Comparison of ENCODE assay signal across 15 cellular contexts in genomic region chr4:17619416-17620105, GRCh38. TPM values are rescaled to one million over a fixed set of nuclear protein-coding genes. Genes with fewer than 3 reads are reported as not detected.
DNase-seq lines count a peak whose midpoint lies in the region; ATAC-seq and TF ChIP-seq lines count a peak whose summit lies in the region.
"Had no signal": no experiment of that assay in that cellular context is flagged by ENCODE, and none has a peak within 500 bp of the region (broad histone marks: within the 10 kb centered on the region; RNA-seq: fewer than 3 reads in every experiment).

No MANE protein-coding gene starts in this region.

- peaks cover 45% of the 10 kb centered on the region for H3K4me1 Mint-ChIP-seq in activated CD8-positive, alpha-beta memory T cell treated with anti-CD3 and anti-CD28 coated beads, Interleukin-2, amount 10 ng/mL, durations not matched to agents 7 days and 5 days
- H3K4me1 Mint-ChIP-seq in dendritic cell treated with granulocyte-macrophage colony-stimulating factor and Interleukin-4, amounts not matched to agents 40 ng/mL and 50 ng/mL, for 4 days (ENCODE audit: low read depth), result peaks cover 27% of the 10 kb centered on the region

- POLR2A ChIA-PET in PC-3 (lab: Charles Lee; ENCODE audit: unreplicated experiment), result no interaction called here

- peak overlapping the region; percentile 75 for H3K27ac Mint-ChIP-seq in activated CD8-positive, alpha-beta memory T cell treated with anti-CD3 and anti-CD28 coated beads, Interleukin-2, amount 10 ng/mL, durations not matched to agents 7 days and 5 days
- peak overlapping the region; percentile 25 for H3K27ac Mint-ChIP-seq in dendritic cell treated with granulocyte-macrophage colony-stimulating factor and Interleukin-4, amounts not matched to agents 40 ng/mL and 50 ng/mL, for 4 days

- H3K9me3 Mint-ChIP-seq in activated CD8-positive, alpha-beta memory T cell treated with anti-CD3 and anti-CD28 coated beads, Interleukin-2, amount 10 ng/mL, durations not matched to agents 7 days and 5 days (ENCODE audit: low read depth), result no peaks in the 10 kb centered on the region
- H3K9me3 Mint-ChIP-seq in dendritic cell treated with granulocyte-macrophage colony-stimulating factor and Interleukin-4, amounts not matched to agents 40 ng/mL and 50 ng/mL, for 4 days, result no peaks in the 10 kb centered on the region

- H3K9ac ChIP-seq in PC-3 (ENCODE audit: low read length), result no peak overlapping the region

- 0 out of 2 replicates have a peak overlapping the region, but pooled peaks have one; percentile 22 for H3K4me2 ChIP-seq in PC-3 (ENCODE audit: low read length)

- no TSS peak for BruUV-seq in PC-3 (replicated peaks; lab: Mats Ljungman, UMichigan)

- H3K27ac ChIP-seq in PC-3 (ENCODE audit: low read length) (no peak overlapping the region), psoas muscle (peak overlapping the region; percentile 83)
- H3K27ac ChIP-seq: coronary artery, lower lobe of right lung, uterus had no signal

- no peak for DNase-seq in activated CD8-positive, alpha-beta memory T cell treated with anti-CD3 and anti-CD28 coated beads, Interleukin-2, amount 10 ng/mL, durations not matched to agents 7 days and 5 days
- DNase-seq in activated CD8-positive, alpha-beta memory T cell treated with anti-CD3 and anti-CD28 coated beads, Interleukin-2, amount 50 U/mL, for 48 hours, result no peak
- DNase-seq in PC-3 (peak; percentile 34), psoas muscle (peak; percentile 44 to 69), glomerular visceral epithelial cell (ENCODE audit: extremely low spot score) (no peak), occipital lobe (lab: John Stamatoyannopoulos, UW) (no peak)
- DNase-seq: activated effector memory CD4-positive, alpha-beta T cell treated with anti-CD3 and anti-CD28 coated beads, Interleukin-2, amount 50 U/mL, for 16 hours; H7; lower lobe of right lung; NCI-H187; uterus had no signal

- peaks cover 21% of the 10 kb centered on the region for H4K20me1 ChIP-seq in PC-3 (ENCODE audit: low read length)

- H3K36me3 ChIP-seq in PC-3 (ENCODE audit: low read depth, low read length) (peaks cover 30% of the 10 kb centered on the region), psoas muscle (ENCODE audit: insufficient read depth in 1 of 2, low read depth in 1 of 2) (peaks cover 11 to 56% of the 10 kb centered on the region in 2 donors)
- H3K36me3 ChIP-seq: uterus had no signal

- peaks cover 46% of the 10 kb centered on the region for H3K36me3 Mint-ChIP-seq in activated CD8-positive, alpha-beta memory T cell treated with anti-CD3 and anti-CD28 coated beads, Interleukin-2, amount 10 ng/mL, durations not matched to agents 7 days and 5 days
- H3K36me3 Mint-ChIP-seq in dendritic cell treated with granulocyte-macrophage colony-stimulating factor and Interleukin-4, amounts not matched to agents 40 ng/mL and 50 ng/mL, for 4 days (ENCODE audit: low read depth), result peaks cover 93% of the 10 kb centered on the region

- H3K9me3 ChIP-seq in PC-3 (ENCODE audit: low read length) (no peaks in the 10 kb centered on the region), psoas muscle (no peaks in the 10 kb centered on the region)
- H3K9me3 ChIP-seq: lower lobe of right lung, uterus had no signal

- intact Hi-C loops in PC-3 (cut with micrococcal nuclease), result no loop called here
- intact Hi-C loops in dendritic cell treated with granulocyte-macrophage colony-stimulating factor and Interleukin-4, amounts not matched to agents 40 ng/mL and 50 ng/mL, for 4 days (cut with micrococcal nuclease), result loop anchor here (10.0 kb wide), 1 partner anchor 185 kb away; no protein-coding TSS in a partner anchor
- intact Hi-C loops in psoas muscle (cut with DNase I), result no loop called here

- no peaks in the 10 kb centered on the region for H3K27me3 Mint-ChIP-seq in activated CD8-positive, alpha-beta memory T cell treated with anti-CD3 and anti-CD28 coated beads, Interleukin-2, amount 10 ng/mL, durations not matched to agents 7 days and 5 days
- no peaks in the 10 kb centered on the region for H3K27me3 Mint-ChIP-seq in dendritic cell treated with granulocyte-macrophage colony-stimulating factor and Interleukin-4, amounts not matched to agents 40 ng/mL and 50 ng/mL, for 4 days

- H3K4me3 ChIP-seq in PC-3 (ENCODE audit: low read length) (no peak overlapping the region), psoas muscle (peak overlapping the region; percentile 48)
- H3K4me3 ChIP-seq: coronary artery, lower lobe of right lung, uterus had no signal

- no peaks in the 10 kb centered on the region for H3K27me3 ChIP-seq in PC-3 (ENCODE audit: low read length)
- H3K27me3 ChIP-seq in psoas muscle (ENCODE audit: insufficient read depth in 3 of 3, low read length in 2 of 3), result no peaks in the 10 kb centered on the region
- H3K27me3 ChIP-seq: uterus had no signal

- H3K9me2 ChIP-seq in PC-3 (replicated peaks; ENCODE audit: low read length), result no peaks in the 10 kb centered on the region

- CTCF ChIA-PET in activated CD8-positive, alpha-beta memory T cell treated with anti-CD3 and anti-CD28 coated beads, Interleukin-2, amount 10 ng/mL, durations not matched to agents 7 days and 5 days (lab: Charles Lee), result interaction anchor here (1.0 to 1.8 kb wide), 2 partner anchors 17 kb away, joined by 3 to 5 read pairs; no protein-coding TSS in a partner anchor
- CTCF ChIA-PET in PC-3 (lab: Charles Lee), result no interaction called here

- H3K79me2 ChIP-seq in PC-3 (ENCODE audit: low read length), result peaks cover 57% of the 10 kb centered on the region

- no peak overlapping the region for H3K4me3 Mint-ChIP-seq in activated CD8-positive, alpha-beta memory T cell treated with anti-CD3 and anti-CD28 coated beads, Interleukin-2, amount 10 ng/mL, durations not matched to agents 7 days and 5 days
- H3K4me3 Mint-ChIP-seq in dendritic cell treated with granulocyte-macrophage colony-stimulating factor and Interleukin-4, amounts not matched to agents 40 ng/mL and 50 ng/mL, for 4 days, result no peak overlapping the region

- TF ChIP-seq CTCF in PC-3 (conservative IDR thresholded peaks at IDR 0.05; ENCODE audit: low read depth, low read length), result no peak
- no peak for TF ChIP-seq CTCF in psoas muscle (IDR thresholded peaks at IDR 0.05)

- WGBS in psoas muscle, 3 donors, result 24 to 53% (median 29%) methylated on average over 7 of the region's 7 CpGs

- H2AFZ ChIP-seq in PC-3 (ENCODE audit: low read length), result no peak overlapping the region

- no peak for ATAC-seq in activated CD8-positive, alpha-beta memory T cell treated with anti-CD3 and anti-CD28 coated beads, Interleukin-2, amount 10 ng/mL, durations not matched to agents 7 days and 5 days
- ATAC-seq in PC-3, result peak; percentile 81
- peak; percentile 84 to 90 (median 89) for ATAC-seq in psoas muscle
- no peak for ATAC-seq in HG03457 (IDR thresholded peaks at IDR 0.05; ENCODE audit: unreplicated experiment)
- ATAC-seq: activated CD4-positive, CD25-positive, alpha-beta regulatory T cell treated with anti-CD3 and anti-CD28 coated beads, Interleukin-2, amount 50 U/mL, for 24 hours; lower lobe of right lung had no signal

- H3K4me1 ChIP-seq in PC-3 (ENCODE audit: insufficient read depth, low read length) (peaks cover 12% of the 10 kb centered on the region), psoas muscle (peaks cover 78% of the 10 kb centered on the region)

- H3F3A ChIP-seq in PC-3 (ENCODE audit: low read length, unreplicated experiment), result no peaks in the 10 kb centered on the region

RNA-seq across cellular contexts. Expression of gene MED28, which starts 5.1 kb away (rescaled TPM):
- 10 to 100 TPM; 53.4 to 56.3 TPM for total RNA-seq in activated CD8-positive, alpha-beta memory T cell treated with anti-CD3 and anti-CD28 coated beads, Interleukin-2, amount 10 ng/mL, durations not matched to agents 7 days and 5 days
- total RNA-seq in PC-3 (2014; rRNA removed) (4.4 and 11.6 TPM in 2 replicates), psoas muscle (10 to 100 TPM; 27.2 to 58.3 (median 44.0) TPM), occipital lobe (33.5 TPM)
- polyA plus RNA-seq in psoas muscle, result 10 to 100 TPM; 30.7 to 51.5 (median 33.0) TPM

RNA-seq across cellular contexts. Expression of gene LAP3, which starts 42.6 kb away (rescaled TPM):
- total RNA-seq in activated CD8-positive, alpha-beta memory T cell treated with anti-CD3 and anti-CD28 coated beads, Interleukin-2, amount 10 ng/mL, durations not matched to agents 7 days and 5 days, result 100 to 1,000 TPM; 198 to 249 TPM
- total RNA-seq in PC-3 (2014; rRNA removed), result 63.8 and 65.1 TPM in 2 replicates
- 10 to 100 TPM; 52.0 to 81.3 (median 66.2) TPM for total RNA-seq in psoas muscle
- polyA plus RNA-seq in psoas muscle, result 10 to 100 TPM; 44.6 to 82.4 (median 53.2) TPM
- total RNA-seq in occipital lobe, result 45.2 TPM

Comparison
In these comparisons a context has a peak if more than half of its experiments do, and no peak if none do; other contexts are left out.
1. ATAC-seq: peak in PC-3 (single experiment) and psoas muscle (4 of 4); none in activated CD8-positive, alpha-beta memory T cell treated with anti-CD3 and anti-CD28 coated beads, Interleukin-2, amount 10 ng/mL, durations not matched to agents 7 days and 5 days (single experiment) and HG03457 (single experiment).
2. DNase-seq: peak in PC-3 (single experiment) and psoas muscle (2 of 2); none in activated CD8-positive, alpha-beta memory T cell treated with anti-CD3 and anti-CD28 coated beads, Interleukin-2, amount 10 ng/mL, durations not matched to agents 7 days and 5 days (single experiment), activated CD8-positive, alpha-beta memory T cell treated with anti-CD3 and anti-CD28 coated beads, Interleukin-2, amount 50 U/mL, for 48 hours (single experiment), glomerular visceral epithelial cell (single experiment) and occipital lobe (single experiment).